ENCODE assay signal across 14 cellular contexts in the genomic region with DNA sequence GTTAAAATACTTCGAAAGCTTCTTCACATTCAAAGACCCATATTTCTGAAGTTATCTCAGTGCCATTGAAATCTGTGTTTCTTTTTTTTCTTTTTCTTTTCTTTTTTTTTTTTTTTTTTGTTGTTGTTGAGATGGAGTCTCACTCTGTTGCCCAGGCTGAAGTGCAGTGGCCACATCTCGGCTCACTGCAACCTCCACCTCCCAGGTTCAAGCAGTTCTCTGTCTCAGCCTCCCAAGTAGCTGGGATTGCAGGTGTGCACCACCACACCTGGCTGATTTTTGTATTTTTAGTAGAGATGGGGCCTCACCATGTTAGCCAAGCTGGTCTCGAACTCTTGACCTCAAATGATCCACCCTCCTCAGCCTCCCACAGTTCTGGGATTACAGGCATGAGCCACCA. TPM values are rescaled to one million over a fixed set of nuclear protein-coding genes. Genes with fewer than 3 reads are reported as not detected.
DNase-seq lines count a peak whose midpoint lies in the region; ATAC-seq and TF ChIP-seq lines count a peak whose summit lies in the region.
"Not testable (repeated sequence)": the region's sequence is repeated elsewhere in the genome, so short reads cannot be mapped to it uniquely, and the experiment has no call there.
"Had no signal": no experiment of that assay in that cellular context is flagged by ENCODE, and none has a peak within 500 bp of the region (broad histone marks: within the 10 kb centered on the region; RNA-seq: fewer than 3 reads in every experiment).

No MANE protein-coding gene starts in this region.

- TF ChIP-seq EP300 in stomach (IDR thresholded peaks at IDR 0.05) = not testable (repeated sequence)

- not testable (repeated sequence) for H3K9ac ChIP-seq in BLaER1; IMR-90 (ENCODE audit: low read depth, low read length)

- H3K18ac ChIP-seq in IMR-90 (ENCODE audit: low read depth, low read length) = not testable (repeated sequence)

- H3K56ac ChIP-seq in IMR-90 (ENCODE audit: extremely low read depth, insufficient read depth, low read length) = not testable (repeated sequence)

- peak overlapping the region; percentile 88; the same call in 1 of the 2 replicates for H3K4me2 ChIP-seq in BLaER1
- H3K4me2 ChIP-seq in IMR-90 (ENCODE audit: low read depth, low read length) = not testable (repeated sequence)

- peak overlapping the region; percentile 45; the same call in 1 of the 2 replicates for H3K4ac ChIP-seq in IMR-90 (ENCODE audit: low read depth, low read length)

- not testable (repeated sequence) for H3K27ac ChIP-seq in BLaER1; IMR-90 (ENCODE audit: insufficient read depth, low read length)
- peak overlapping the region; percentile 72 for H3K27ac ChIP-seq in naive thymus-derived CD4-positive, alpha-beta T cell (ENCODE audit: low read depth, low read length)
- peak overlapping the region in 3 of 5 donors; percentile 80 to 89 (median 81) for H3K27ac ChIP-seq in stomach
- H3K27ac ChIP-seq in upper lobe of right lung = peak overlapping the region; percentile 75

- H4K8ac ChIP-seq in IMR-90 (ENCODE audit: low read depth in 2 of 2, low read length in 2 of 2) = not testable (repeated sequence)

- H3K4me3 Mint-ChIP-seq in activated CD8-positive, alpha-beta T cell treated with anti-CD3 and anti-CD28 coated beads, Interleukin-2, amount 10 ng/mL, durations not matched to agents 7 days and 5 days; central memory CD8-positive, alpha-beta T cell; immature natural killer cell; naive thymus-derived CD4-positive, alpha-beta T cell: not testable (repeated sequence)

- in situ Hi-C loops in IMR-90 (cut with MboI; ENCODE audit: low sequenced_read_pairs) = not testable (repeated sequence)

- H3K9me1 ChIP-seq in IMR-90 (ENCODE audit: insufficient read depth, low read length) = not testable (repeated sequence)

- TF ChIP-seq RAD21 in IMR-90 (IDR thresholded peaks at IDR 0.05; ENCODE audit: low read length) = not testable (repeated sequence)

- not testable (repeated sequence) for DNase-seq in IMR-90; activated CD8-positive, alpha-beta T cell treated with anti-CD3 and anti-CD28 coated beads, Interleukin-2, amount 10 ng/mL, durations not matched to agents 7 days and 5 days; central memory CD8-positive, alpha-beta T cell (ENCODE audit: low spot score in 2 of 2); immature natural killer cell; naive thymus-derived CD4-positive, alpha-beta T cell; stomach; upper lobe of right lung

- not testable (repeated sequence) for BruUV-seq in IMR-90 (replicated peaks; lab: Mats Ljungman, UMichigan)

- H2BK20ac ChIP-seq in IMR-90 (ENCODE audit: low read depth, low read length) = not testable (repeated sequence)

- H2BK5ac ChIP-seq in IMR-90 (ENCODE audit: low read depth, low read length, poor library complexity, severe bottlenecking) = not testable (repeated sequence)

- H3K36me3 ChIP-seq in BLaER1; IMR-90 (ENCODE audit: control insufficient read depth, insufficient read depth, low read length); naive thymus-derived CD4-positive, alpha-beta T cell (ENCODE audit: control insufficient read depth in 2 of 3, insufficient read depth in 3 of 3, low read length in 3 of 3); upper lobe of right lung: not testable (repeated sequence)
- peaks cover 0 to 13% (median 4%) of the 10 kb centered on the region in 4 donors for H3K36me3 ChIP-seq in stomach

- H2AK9ac ChIP-seq in IMR-90 (replicated peaks; ENCODE audit: low read depth, low read length, poor library complexity) = not testable (repeated sequence)

- not testable (repeated sequence) for TF ChIP-seq CTCF in IMR-90 (conservative IDR thresholded peaks at IDR 0.05; ENCODE audit: low read depth, low read length); stomach (IDR thresholded peaks at IDR 0.05); upper lobe of right lung (IDR thresholded peaks at IDR 0.05)

- dilution Hi-C loops in IMR-90 (cut with HindIII; ENCODE audit: low sequenced_read_pairs, unreplicated experiment) = not testable (repeated sequence)

- not testable (repeated sequence) for H3K36me3 Mint-ChIP-seq in activated CD8-positive, alpha-beta T cell treated with anti-CD3 and anti-CD28 coated beads, Interleukin-2, amount 10 ng/mL, durations not matched to agents 7 days and 5 days (ENCODE audit: low read depth); central memory CD8-positive, alpha-beta T cell (ENCODE audit: insufficient read depth)
- peaks cover 0 to 16% (median 3%) of the 10 kb centered on the region in 3 donors for H3K36me3 Mint-ChIP-seq in immature natural killer cell
- H3K36me3 Mint-ChIP-seq in naive thymus-derived CD4-positive, alpha-beta T cell = peaks cover 0 to 13% (median 8%) of the 10 kb centered on the region in 5 donors

- not testable (repeated sequence) for H2AFZ ChIP-seq in IMR-90 (replicated peaks; ENCODE audit: low read length, poor library complexity)

- CTCF ChIA-PET in IMR-90 (lab: Yijun Ruan, JAX) = interaction anchor here (1.0 kb wide), 1 partner anchor 48 kb away, joined by 3 read pairs; no protein-coding TSS in a partner anchor
- CTCF ChIA-PET in activated CD8-positive, alpha-beta T cell treated with anti-CD3 and anti-CD28 coated beads, Interleukin-2, amount 10 ng/mL, durations not matched to agents 7 days and 5 days (lab: Charles Lee); naive thymus-derived CD4-positive, alpha-beta T cell (lab: Charles Lee): not testable (repeated sequence)

- intact Hi-C loops in IMR-90 (cut with micrococcal nuclease); stomach (cut with DNase I; ENCODE audit: low total_unique reads); upper lobe of right lung (cut with DNase I): not testable (repeated sequence)
- intact Hi-C loops in naive thymus-derived CD4-positive, alpha-beta T cell (cut with micrococcal nuclease) = loop anchor here in 1 of 2 donors (10.0 kb wide), 1 partner anchor 500 kb away; no protein-coding TSS in a partner anchor

- H4K20me1 ChIP-seq in BLaER1 (peaks cover 39% of the 10 kb centered on the region), IMR-90 (ENCODE audit: insufficient read depth, low read length) (peaks cover 23% of the 10 kb centered on the region)

- POLR2A ChIA-PET in IMR-90 (lab: Charles Lee; ENCODE audit: unreplicated experiment) = interaction anchor here (0.6 kb wide), 2 partner anchors 19 to 27 kb away, joined by 6 read pairs; no protein-coding TSS in a partner anchor
- POLR2A ChIA-PET in activated CD8-positive, alpha-beta T cell treated with anti-CD3 and anti-CD28 coated beads, Interleukin-2, amount 10 ng/mL, durations not matched to agents 7 days and 5 days (lab: Charles Lee) = not testable (repeated sequence)
- POLR2A ChIA-PET in naive thymus-derived CD4-positive, alpha-beta T cell (lab: Charles Lee) = interaction anchor here (0.6 to 4.5 kb wide), 4 partner anchors 7 to 43 kb away, joined by 3 to 37 read pairs (median 12); a partner anchor contains a TSS

- H2AK5ac ChIP-seq in IMR-90 (ENCODE audit: low read depth, low read length) = peak overlapping the region; percentile 43; the same call in 1 of the 2 replicates

- not testable (repeated sequence) for ATAC-seq in IMR-90 (ENCODE audit: low read depth); activated CD8-positive, alpha-beta T cell treated with anti-CD3 and anti-CD28 coated beads, Interleukin-2, amount 10 ng/mL, durations not matched to agents 7 days and 5 days; central memory CD8-positive, alpha-beta T cell (replicated peaks; ENCODE audit: extremely low read depth, poor library complexity, severe bottlenecking); naive thymus-derived CD4-positive, alpha-beta T cell; upper lobe of right lung

- peaks cover 9 to 34% of the 10 kb centered on the region in 2 experiments; a peak in 3 of 4 replicates for H3K79me1 ChIP-seq in IMR-90 (ENCODE audit: low read depth in 1 of 2, low read length in 2 of 2)

- H4K5ac ChIP-seq in IMR-90 (ENCODE audit: low read depth, low read length) = not testable (repeated sequence)

- not testable (repeated sequence) for H3K14ac ChIP-seq in IMR-90 (replicated peaks; ENCODE audit: low read depth, low read length)

- peak overlapping the region; percentile 98 for H3K27ac Mint-ChIP-seq in activated CD8-positive, alpha-beta T cell treated with anti-CD3 and anti-CD28 coated beads, Interleukin-2, amount 10 ng/mL, durations not matched to agents 7 days and 5 days
- peak overlapping the region; percentile 95 for H3K27ac Mint-ChIP-seq in central memory CD8-positive, alpha-beta T cell (ENCODE audit: low read depth)
- H3K27ac Mint-ChIP-seq in immature natural killer cell = peak overlapping the region in 4 of 6 donors; percentile 76 to 96 (median 92)
- peak overlapping the region in 8 of 9 donors; percentile 38 to 99 (median 96) for H3K27ac Mint-ChIP-seq in naive thymus-derived CD4-positive, alpha-beta T cell

- H3K4me1 ChIP-seq in BLaER1 (peaks cover 62% of the 10 kb centered on the region), IMR-90 (ENCODE audit: control insufficient read depth, insufficient read depth, low read length) (peaks cover 13% of the 10 kb centered on the region), stomach (peaks cover 12 to 54% (median 36%) of the 10 kb centered on the region in 4 donors), upper lobe of right lung (peaks cover 25% of the 10 kb centered on the region)
- H3K4me1 ChIP-seq in naive thymus-derived CD4-positive, alpha-beta T cell (ENCODE audit: control insufficient read depth in 2 of 2, insufficient read depth in 2 of 2, low read length in 2 of 2) = peaks cover 25 to 37% of the 10 kb centered on the region in 2 donors

- peaks cover 21% of the 10 kb centered on the region for H3K27me3 ChIP-seq in BLaER1
- not testable (repeated sequence) for H3K27me3 ChIP-seq in IMR-90 (ENCODE audit: control insufficient read depth, insufficient read depth, low read length); naive thymus-derived CD4-positive, alpha-beta T cell (ENCODE audit: control insufficient read depth in 2 of 2, insufficient read depth in 2 of 2, low read length in 2 of 2); stomach; upper lobe of right lung

- not testable (repeated sequence) for H3K9me3 ChIP-seq in BLaER1; IMR-90 (ENCODE audit: control insufficient read depth, insufficient read depth, low read length); naive thymus-derived CD4-positive, alpha-beta T cell (ENCODE audit: control insufficient read depth in 2 of 3, low read length in 3 of 3); stomach; upper lobe of right lung

- not testable (repeated sequence) for H2BK120ac ChIP-seq in IMR-90 (ENCODE audit: low read depth, low read length)

- H3K4me1 Mint-ChIP-seq in activated CD8-positive, alpha-beta T cell treated with anti-CD3 and anti-CD28 coated beads, Interleukin-2, amount 10 ng/mL, durations not matched to agents 7 days and 5 days (ENCODE audit: low read depth) = peaks cover 41% of the 10 kb centered on the region
- peaks cover 35% of the 10 kb centered on the region for H3K4me1 Mint-ChIP-seq in central memory CD8-positive, alpha-beta T cell
- peaks cover 34 to 39% of the 10 kb centered on the region in 2 donors for H3K4me1 Mint-ChIP-seq in immature natural killer cell
- H3K4me1 Mint-ChIP-seq in naive thymus-derived CD4-positive, alpha-beta T cell = peaks cover 31 to 56% (median 38%) of the 10 kb centered on the region in 7 donors

- H3K9me3 Mint-ChIP-seq in activated CD8-positive, alpha-beta T cell treated with anti-CD3 and anti-CD28 coated beads, Interleukin-2, amount 10 ng/mL, durations not matched to agents 7 days and 5 days (ENCODE audit: insufficient read depth); central memory CD8-positive, alpha-beta T cell; immature natural killer cell; naive thymus-derived CD4-positive, alpha-beta T cell: not testable (repeated sequence)

- H3K27me3 Mint-ChIP-seq in activated CD8-positive, alpha-beta T cell treated with anti-CD3 and anti-CD28 coated beads, Interleukin-2, amount 10 ng/mL, durations not matched to agents 7 days and 5 days (ENCODE audit: low read depth); central memory CD8-positive, alpha-beta T cell; naive thymus-derived CD4-positive, alpha-beta T cell: not testable (repeated sequence)
- H3K27me3 Mint-ChIP-seq in immature natural killer cell (ENCODE audit: low read depth in 3 of 3) = peaks cover 7 to 17% (median 17%) of the 10 kb centered on the region in 3 donors

- not testable (repeated sequence) for H3K4me3 ChIP-seq in BLaER1; IMR-90 (ENCODE audit: insufficient read depth, low read depth, low read length); naive thymus-derived CD4-positive, alpha-beta T cell (ENCODE audit: low read length); stomach; upper lobe of right lung

- H4K91ac ChIP-seq in IMR-90 (ENCODE audit: insufficient read depth, low read depth, low read length) = not testable (repeated sequence)

- not testable (repeated sequence) for H2BK15ac ChIP-seq in IMR-90 (ENCODE audit: low read depth, low read length)

- not testable (repeated sequence) for TF ChIP-seq POLR2A in IMR-90 (IDR thresholded peaks at IDR 0.05; ENCODE audit: low read depth, low read length); stomach (IDR thresholded peaks at IDR 0.05)

- not testable (repeated sequence) for H3K23ac ChIP-seq in IMR-90 (ENCODE audit: low read depth, low read length)

- no CpG with 5 or more reads among the region's 3 CpGs for WGBS in IMR-90 (ENCODE audit: extremely low coverage in 2 of 2, insufficient read length in 1 of 2), 2 experiments
- WGBS in stomach, 5 donors = 91 to 99% (median 98%) methylated on average over 3 of the region's 3 CpGs

RNA-seq across cellular contexts. Expression of a gene that starts 26.7 kb away (rescaled TPM):
- total RNA-seq in IMR-90 (2012; rRNA removed) (9.5 and 10.3 TPM in 2 replicates), stomach (10 to 100 TPM; 13.3 to 40.6 (median 17.6) TPM), upper lobe of right lung (21.7 TPM)
- polyA plus RNA-seq in IMR-90 (2012; rRNA removed) (9.5 and 11.4 TPM in 2 replicates), immature natural killer cell (1 to 10 TPM in 2 of 3 donors, under 1 TPM in 1; 0.11 to 8.7 (median 4.4) TPM), stomach (10 to 100 TPM in 1 of 3 donors, 1 to 10 TPM in 2; 3.6 to 10.2 (median 8.4) TPM)
- polyA plus RNA-seq in IMR-90 (2012; cell fraction: cytosol; rRNA removed) = 5.7 and 7.2 TPM in 2 replicates
- polyA plus RNA-seq in IMR-90 (2012; cell fraction: nucleus; rRNA removed; ENCODE audit: low replicate concordance) = 10.8 and 15.5 TPM in 2 replicates
- 1 to 10 TPM; 8.1 to 9.1 TPM for total RNA-seq in activated CD8-positive, alpha-beta T cell treated with anti-CD3 and anti-CD28 coated beads, Interleukin-2, amount 10 ng/mL, durations not matched to agents 7 days and 5 days
- 10 to 100 TPM in 4 of 5 experiments, 1 to 10 TPM in 1; 9.5 to 28.9 (median 15.1) TPM for total RNA-seq in naive thymus-derived CD4-positive, alpha-beta T cell
- polyA plus RNA-seq in naive thymus-derived CD4-positive, alpha-beta T cell = 1 to 10 TPM; 6.9 to 7.9 TPM

RNA-seq across cellular contexts. Expression of a gene that starts 43.0 kb away (rescaled TPM):
- 80.1 and 81.1 TPM in 2 replicates for total RNA-seq in IMR-90 (2012; rRNA removed)
- polyA plus RNA-seq in IMR-90 (2012; rRNA removed) = 97.1 and 104 TPM in 2 replicates
- 86.7 and 88.8 TPM in 2 replicates for polyA plus RNA-seq in IMR-90 (2012; cell fraction: cytosol; rRNA removed)
- 63.2 and 114 TPM in 2 replicates for polyA plus RNA-seq in IMR-90 (2012; cell fraction: nucleus; rRNA removed; ENCODE audit: low replicate concordance)
- 10 to 100 TPM; 28.1 to 28.7 TPM for total RNA-seq in activated CD8-positive, alpha-beta T cell treated with anti-CD3 and anti-CD28 coated beads, Interleukin-2, amount 10 ng/mL, durations not matched to agents 7 days and 5 days
- polyA plus RNA-seq in immature natural killer cell = 10 to 100 TPM; 28.2 to 46.6 (median 37.2) TPM
- 10 to 100 TPM; 31.7 to 62.2 (median 33.4) TPM for total RNA-seq in naive thymus-derived CD4-positive, alpha-beta T cell
- polyA plus RNA-seq in naive thymus-derived CD4-positive, alpha-beta T cell = 10 to 100 TPM; 33.2 to 47.7 TPM
- total RNA-seq in stomach = 100 to 1,000 TPM in 2 of 5 donors, 10 to 100 TPM in 3; 54.3 to 358 (median 58.1) TPM
- 10 to 100 TPM; 15.0 to 23.0 (median 15.4) TPM for polyA plus RNA-seq in stomach
- total RNA-seq in upper lobe of right lung = 79.7 TPM

RNA-seq across cellular contexts. Expression of a gene that starts 58.0 kb away (rescaled TPM):
- total RNA-seq in IMR-90 (2012; rRNA removed) (0.18 TPM in 1 of 2 replicates, not detected in the other), stomach (10 to 100 TPM in 1 of 5 donors, not detected in 4; 54.0 TPM), upper lobe of right lung (not detected)
- polyA plus RNA-seq in IMR-90 (2012; rRNA removed) (0.16 and 0.24 TPM in 2 replicates), immature natural killer cell (under 1 TPM in 1 of 3 donors, not detected in 2; 0.71 TPM), stomach (1 to 10 TPM in 1 of 3 donors, not detected in 2; 1.5 TPM)
- not detected in 2 replicates for polyA plus RNA-seq in IMR-90 (2012; cell fraction: cytosol; rRNA removed)
- 2.0 and 3.7 TPM in 2 replicates for polyA plus RNA-seq in IMR-90 (2012; cell fraction: nucleus; rRNA removed; ENCODE audit: low replicate concordance)
- not detected for total RNA-seq in activated CD8-positive, alpha-beta T cell treated with anti-CD3 and anti-CD28 coated beads, Interleukin-2, amount 10 ng/mL, durations not matched to agents 7 days and 5 days
- total RNA-seq in naive thymus-derived CD4-positive, alpha-beta T cell = not detected
- polyA plus RNA-seq in naive thymus-derived CD4-positive, alpha-beta T cell = not detected
- total RNA-seq: GM12878, H4, HT1080, NCI-H460, Right ventricle myocardium superior, RPMI7951 had no signal
